In genomic region chr15:81809543-81809942, GRCh38 we compare ENCODE assay signal across 9 cellular contexts.
DNase-seq lines count a peak whose midpoint lies in the region; ATAC-seq and TF ChIP-seq lines count a peak whose summit lies in the region.
"Had no signal": no experiment of that assay in that cellular context is flagged by ENCODE, and none has a peak within 500 bp of the region (broad histone marks: within the 10 kb centered on the region; RNA-seq: fewer than 3 reads in every experiment).

No MANE protein-coding gene starts in this region.

- no peak for ATAC-seq in GM19351 (IDR thresholded peaks at IDR 0.05; ENCODE audit: unreplicated experiment)

- TF ChIP-seq CTCF in WI38 (IDR thresholded peaks at IDR 0.05; ENCODE audit: low read depth, low read length) (0 out of 2 replicates have a peak, but pooled peaks have one; percentile 7), retinal pigment epithelial cell (conservative IDR thresholded peaks at IDR 0.05; ENCODE audit: low read depth, low read length) (peak; percentile 30)

- no peak overlapping the region for H3K4me3 ChIP-seq in WI38 (ENCODE audit: low read depth, low read length)
- no peak overlapping the region for H3K4me3 ChIP-seq in retinal pigment epithelial cell (ENCODE audit: low read length)

- DNase-seq in NCI-H510A treated with DMSO at 0.1 percent for 48 hours (lab: John Stamatoyannopoulos, UW), result peak; percentile 25
- no peak for DNase-seq in NCI-H510A (lab: John Stamatoyannopoulos, UW)
- DNase-seq in NCI-H1048 (lab: John Stamatoyannopoulos, UW), result peak; percentile 38
- DNase-seq in retinal pigment epithelial cell (ENCODE audit: low read depth), result no peak
- DNase-seq in activated CD8-positive, alpha-beta memory T cell treated with anti-CD3 and anti-CD28 coated beads, Interleukin-2, amount 50 U/mL, for 4 hours, result no peak
- no peak for DNase-seq in activated CD4-positive, alpha-beta T cell treated with anti-CD3 and anti-CD28 coated beads, Interleukin-2, amount 50 U/mL, for 4 hours
- DNase-seq: right cardiac atrium had no signal

Comparison
In these comparisons a context has a peak if more than half of its experiments do, and no peak if none do; other contexts are left out.
1. DNase-seq: peak in NCI-H510A treated with DMSO at 0.1 percent for 48 hours (single experiment) and NCI-H1048 (single experiment); none in NCI-H510A (single experiment), retinal pigment epithelial cell (single experiment), activated CD8-positive, alpha-beta memory T cell treated with anti-CD3 and anti-CD28 coated beads, Interleukin-2, amount 50 U/mL, for 4 hours (single experiment) and activated CD4-positive, alpha-beta T cell treated with anti-CD3 and anti-CD28 coated beads, Interleukin-2, amount 50 U/mL, for 4 hours (0 of 2).